6 cellular contexts compared by ENCODE assay signal in the genomic region with DNA sequence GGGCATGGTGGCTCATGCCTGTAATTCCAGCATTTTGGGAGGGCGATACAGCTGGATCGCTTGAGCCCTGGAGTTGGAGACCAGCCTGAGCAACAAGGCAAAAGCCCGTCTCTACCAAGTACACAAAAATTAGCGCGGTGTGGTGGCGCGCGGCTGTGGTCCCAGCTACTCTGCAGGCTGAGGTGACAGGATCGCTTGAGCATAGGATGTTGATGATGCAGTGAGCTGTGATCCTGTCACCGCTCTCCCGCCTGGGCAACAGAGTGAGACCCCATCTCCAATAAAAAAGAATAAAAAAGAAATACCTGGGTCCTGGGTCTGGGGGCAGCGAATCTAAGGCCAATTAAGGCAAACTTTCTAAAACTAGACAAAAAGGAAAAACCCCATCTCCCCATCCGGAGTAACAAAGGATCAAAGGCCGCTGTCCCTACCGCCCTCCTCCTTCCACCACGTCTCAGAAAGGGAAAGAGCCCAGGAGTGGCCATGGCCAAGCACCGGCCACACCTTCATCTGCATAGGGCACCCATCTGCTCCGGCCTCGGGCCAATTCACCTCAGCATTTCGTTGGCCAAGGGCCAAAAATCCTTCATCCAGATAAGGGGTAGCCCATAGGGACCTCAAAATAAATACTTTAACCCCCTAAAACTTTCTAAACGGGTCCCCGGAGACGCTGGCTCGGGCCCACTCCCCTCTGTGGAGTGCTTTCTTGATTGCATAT. TPM values are rescaled to one million over a fixed set of nuclear protein-coding genes. Genes with fewer than 3 reads are reported as not detected.
DNase-seq lines count a peak whose midpoint lies in the region; ATAC-seq and TF ChIP-seq lines count a peak whose summit lies in the region.

No MANE protein-coding gene starts in this region.

- peak; percentile 54 for ATAC-seq in RWPE2 (ENCODE audit: low read depth)

- H3K27ac ChIP-seq in RWPE2 (ENCODE audit: poor library complexity, severe bottlenecking): peak overlapping the region; percentile 68
- peak overlapping the region; percentile 83 to 90 for H3K27ac ChIP-seq in right atrium auricular region
- peak overlapping the region; percentile 37 for H3K27ac ChIP-seq in temporal lobe (ENCODE audit: low read depth, low read length)

- H3K27me3 ChIP-seq in RWPE2 (ENCODE audit: insufficient read depth, poor library complexity, severe bottlenecking): no peaks in the 10 kb centered on the region
- H3K27me3 ChIP-seq in right atrium auricular region: no peaks in the 10 kb centered on the region

- H3K4me1 ChIP-seq in RWPE2 (ENCODE audit: insufficient read depth, poor library complexity, severe bottlenecking): no peaks in the 10 kb centered on the region
- H3K4me1 ChIP-seq in right atrium auricular region: peaks cover 0 to 14% of the 10 kb centered on the region in 2 donors

- peaks cover 2% of the 10 kb centered on the region for H3K9me3 ChIP-seq in RWPE2 (ENCODE audit: severe bottlenecking)
- no peaks in the 10 kb centered on the region for H3K9me3 ChIP-seq in right atrium auricular region

- peak overlapping the region; percentile 49 for H3K4me3 ChIP-seq in RWPE2 (ENCODE audit: severe bottlenecking)
- H3K4me3 ChIP-seq in right atrium auricular region: peak overlapping the region; percentile 61 to 80

- H3K36me3 ChIP-seq in RWPE2 (ENCODE audit: low read depth): peaks cover 8% of the 10 kb centered on the region
- peaks cover 5% of the 10 kb centered on the region for H3K36me3 ChIP-seq in right atrium auricular region

- no peak for TF ChIP-seq CTCF in RWPE2 (IDR thresholded peaks at IDR 0.05; ENCODE audit: poor library complexity, severe bottlenecking)
- TF ChIP-seq CTCF in right atrium auricular region (IDR thresholded peaks at IDR 0.05): no peak

- peak; percentile 38 to 47 for DNase-seq in NCI-H526 (lab: John Stamatoyannopoulos, UW)
- DNase-seq in NCI-H526 treated with DMSO at 0.1 percent for 48 hours (lab: John Stamatoyannopoulos, UW): no peak
- no peak for DNase-seq in RWPE2 (ENCODE audit: low spot score)
- no peak for DNase-seq in right atrium auricular region (ENCODE audit: low spot score)
- DNase-seq in NCI-H446 treated with DMSO at 0.1 percent for 48 hours (lab: John Stamatoyannopoulos, UW): no peak

RNA-seq across cellular contexts. Expression of a gene that starts 0.8 kb away (rescaled TPM):
- total RNA-seq in right atrium auricular region (1 to 10 TPM; 5.3 to 9.3 TPM), temporal lobe (27.3 TPM)

RNA-seq across cellular contexts. Expression of a gene that starts 26.6 kb away (rescaled TPM):
- total RNA-seq in right atrium auricular region (1 to 10 TPM in 1 of 2 donors, under 1 TPM in 1; 0.74 to 1.3 TPM), temporal lobe (3.0 TPM)

RNA-seq across cellular contexts. Expression of a gene that starts 39.2 kb away (rescaled TPM):
- total RNA-seq in right atrium auricular region (10 to 100 TPM in 1 of 2 donors, 1 to 10 TPM in 1; 7.1 to 13.8 TPM), temporal lobe (44.0 TPM)

Comparison
In these comparisons a context has a peak if more than half of its experiments do, and no peak if none do; other contexts are left out.
1. DNase-seq: peak in NCI-H526 (2 of 2); none in NCI-H526 treated with DMSO at 0.1 percent for 48 hours (single experiment), RWPE2 (single experiment), right atrium auricular region (single experiment) and NCI-H446 treated with DMSO at 0.1 percent for 48 hours (single experiment).
2. Peak in every context shown above with its lines, with median percentiles within 50 percentile points of each other: H3K27ac ChIP-seq.